ENCODE assay signal across 16 cellular contexts in genomic region chr7:151374139-151374538, GRCh38. TPM values are rescaled to one million over a fixed set of nuclear protein-coding genes. Genes with fewer than 3 reads are reported as not detected.
"Had no signal": no experiment of that assay in that cellular context is flagged by ENCODE, and none has a peak within 500 bp of the region (broad histone marks: within the 10 kb centered on the region; RNA-seq: fewer than 3 reads in every experiment).

No MANE protein-coding gene starts in this region.

- DNase-seq: activated CD4-positive, alpha-beta T cell treated with anti-CD3 and anti-CD28 coated beads, Interleukin-2, amount 50 U/mL, for 48 hours; activated naive CD4-positive, alpha-beta T cell treated with Interleukin-2 at 50 U/mL for 16 hours; activated naive CD8-positive, alpha-beta T cell treated with anti-CD3 and anti-CD28 coated beads, Interleukin-2, amount 50 U/mL, for 24 hours; effector CD4-positive, alpha-beta T cell; hippocampal formation; lower lobe of right lung; naive B cell; right cardiac atrium; trophoblast cell had no signal

- H3K9me3 ChIP-seq: gastroesophageal sphincter, lower lobe of right lung had no signal

- H3K27me3 Mint-ChIP-seq: activated naive CD8-positive, alpha-beta T cell treated with anti-CD3 and anti-CD28 coated beads, Interleukin-2, amount 50 U/mL, for 24 hours; naive B cell had no signal

- ATAC-seq: activated CD4-positive, CD25-positive, alpha-beta regulatory T cell treated with anti-CD3 and anti-CD28 coated beads, Interleukin-2, amount 50 U/mL, for 24 hours; activated naive CD8-positive, alpha-beta T cell treated with anti-CD3 and anti-CD28 coated beads, Interleukin-2, amount 50 U/mL, for 24 hours; gastroesophageal sphincter; stimulated activated effector memory CD8-positive, alpha-beta T cell treated with anti-CD3 and anti-CD28 coated beads, Interleukin-12 subunit alpha, Interleukin-12 subunit beta, amount 100 ng/mL, for 72 hours had no signal

- H3K4me3 Mint-ChIP-seq: activated naive CD8-positive, alpha-beta T cell treated with anti-CD3 and anti-CD28 coated beads, Interleukin-2, amount 50 U/mL, for 24 hours; stimulated activated effector memory CD8-positive, alpha-beta T cell treated with anti-CD3 and anti-CD28 coated beads, Interleukin-12 subunit alpha, Interleukin-12 subunit beta, amount 100 ng/mL, for 72 hours had no signal

- H3K9me3 Mint-ChIP-seq: activated naive CD8-positive, alpha-beta T cell treated with anti-CD3 and anti-CD28 coated beads, Interleukin-2, amount 50 U/mL, for 24 hours; naive B cell; stimulated activated effector memory CD8-positive, alpha-beta T cell treated with anti-CD3 and anti-CD28 coated beads, Interleukin-12 subunit alpha, Interleukin-12 subunit beta, amount 100 ng/mL, for 72 hours had no signal

- H3K4me1 ChIP-seq: gastroesophageal sphincter, lower lobe of right lung had no signal

- H3K27ac Mint-ChIP-seq: activated naive CD8-positive, alpha-beta T cell treated with anti-CD3 and anti-CD28 coated beads, Interleukin-2, amount 50 U/mL, for 24 hours; naive B cell had no signal

- H3K27ac ChIP-seq: coronary artery, epithelial cell of prostate, gastroesophageal sphincter, lower lobe of right lung had no signal

- H3K27me3 ChIP-seq: gastroesophageal sphincter had no signal

- H3K4me3 ChIP-seq: coronary artery, gastroesophageal sphincter, lower lobe of right lung, smooth muscle cell had no signal

- H3K4me1 Mint-ChIP-seq: activated naive CD8-positive, alpha-beta T cell treated with anti-CD3 and anti-CD28 coated beads, Interleukin-2, amount 50 U/mL, for 24 hours had no signal

RNA-seq across cellular contexts. Expression of gene WDR86, which starts 35.7 kb away (rescaled TPM):
- total RNA-seq: T-helper 2 cell treated with Interferon-gamma antibody and Interleukin-4, amounts not matched to agents 100 ng/mL and 5 ng/mL, for 36 hours had no signal
